ENCODE assay signal across 1 cellular context in the genomic region with DNA sequence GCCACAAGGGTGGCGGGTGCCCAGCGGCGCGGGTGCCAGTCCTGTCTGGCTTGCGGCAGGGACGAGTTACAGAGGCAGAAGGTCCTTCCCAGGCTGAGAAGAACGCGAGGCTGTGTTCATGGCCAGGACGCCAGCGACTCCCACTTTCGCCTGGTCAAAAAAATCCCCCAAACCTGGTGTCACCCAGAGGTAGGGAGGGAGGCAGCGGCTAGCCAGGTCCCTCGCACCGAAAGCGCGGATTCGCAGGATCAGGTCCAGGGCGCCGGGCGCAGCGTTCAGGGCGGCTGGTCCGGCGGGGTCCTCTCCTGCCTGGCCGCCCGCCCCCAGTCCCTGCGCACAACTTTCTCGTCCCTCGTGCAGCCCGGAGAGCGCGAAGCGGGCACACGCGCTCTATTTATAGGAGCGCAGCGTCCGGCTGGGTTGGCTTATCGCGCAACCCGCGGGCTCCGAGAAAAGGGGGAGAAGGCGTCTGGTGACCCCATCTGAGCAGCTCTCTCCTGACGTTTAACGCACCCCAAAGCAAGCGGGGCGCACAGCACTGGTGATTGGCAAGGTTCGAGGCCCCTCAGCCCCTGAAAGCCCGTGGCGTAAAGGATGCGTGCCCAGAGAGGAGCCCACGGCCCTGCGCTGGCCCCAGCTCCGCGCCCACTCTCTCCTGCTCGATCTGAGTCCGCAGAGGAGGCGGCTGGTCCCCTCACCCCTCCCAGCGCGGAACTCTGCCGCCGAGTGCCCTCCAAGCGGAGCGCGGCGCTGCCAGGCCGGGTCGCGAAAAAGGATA.
TF ChIP-seq lines count a peak whose summit lies in the region.

No MANE protein-coding gene starts in this region.

TF ChIP-seq in H1, 55 proteins besides CTCF, POLR2A, EP300 and RAD21:
- TF ChIP-seq, protein P1, sequence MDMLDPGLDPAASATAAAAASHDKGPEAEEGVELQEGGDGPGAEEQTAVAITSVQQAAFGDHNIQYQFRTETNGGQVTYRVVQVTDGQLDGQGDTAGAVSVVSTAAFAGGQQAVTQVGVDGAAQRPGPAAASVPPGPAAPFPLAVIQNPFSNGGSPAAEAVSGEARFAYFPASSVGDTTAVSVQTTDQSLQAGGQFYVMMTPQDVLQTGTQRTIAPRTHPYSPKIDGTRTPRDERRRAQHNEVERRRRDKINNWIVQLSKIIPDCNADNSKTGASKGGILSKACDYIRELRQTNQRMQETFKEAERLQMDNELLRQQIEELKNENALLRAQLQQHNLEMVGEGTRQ (IDR thresholded peaks at IDR 0.05; ENCODE audit: low read length), result no peak
- no peak for TF ChIP-seq CBX8 (IDR thresholded peaks at IDR 0.05; ENCODE audit: borderline replicate concordance, low read depth, low read length)
- TF ChIP-seq BCL11A (IDR thresholded peaks at IDR 0.05; ENCODE audit: low read depth in 2 of 2, low read length in 2 of 2), result no peak
- no peak for TF ChIP-seq TAF7 (optimal IDR thresholded peaks at IDR 0.05; ENCODE audit: borderline replicate concordance, low read depth, low read length)
- TF ChIP-seq EZH2 (IDR thresholded peaks at IDR 0.05; ENCODE audit: low read depth, low read length, severe bottlenecking), result peak; percentile 72
- TF ChIP-seq KDM4A (IDR thresholded peaks at IDR 0.05; ENCODE audit: low read depth, low read length, severe bottlenecking), result peak; percentile 85
- no peak for TF ChIP-seq CTBP2 (IDR thresholded peaks at IDR 0.05; ENCODE audit: borderline replicate concordance, insufficient read depth, insufficient read length, low read length)
- TF ChIP-seq, protein P2, sequence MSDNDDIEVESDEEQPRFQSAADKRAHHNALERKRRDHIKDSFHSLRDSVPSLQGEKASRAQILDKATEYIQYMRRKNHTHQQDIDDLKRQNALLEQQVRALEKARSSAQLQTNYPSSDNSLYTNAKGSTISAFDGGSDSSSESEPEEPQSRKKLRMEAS (IDR thresholded peaks at IDR 0.05), result peak; percentile 51; the same call in 1 of the 2 replicates
- peak; percentile 75 for TF ChIP-seq SUZ12 (IDR thresholded peaks at IDR 0.05; ENCODE audit: low read length)
- TF ChIP-seq, protein P3, sequence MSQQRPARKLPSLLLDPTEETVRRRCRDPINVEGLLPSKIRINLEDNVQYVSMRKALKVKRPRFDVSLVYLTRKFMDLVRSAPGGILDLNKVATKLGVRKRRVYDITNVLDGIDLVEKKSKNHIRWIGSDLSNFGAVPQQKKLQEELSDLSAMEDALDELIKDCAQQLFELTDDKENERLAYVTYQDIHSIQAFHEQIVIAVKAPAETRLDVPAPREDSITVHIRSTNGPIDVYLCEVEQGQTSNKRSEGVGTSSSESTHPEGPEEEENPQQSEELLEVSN (IDR thresholded peaks at IDR 0.05), result peak; percentile 55
- TF ChIP-seq RNF2 (IDR thresholded peaks at IDR 0.05; ENCODE audit: borderline replicate concordance, low read depth, low read length, missing control alignments, poor library complexity, severe bottlenecking), result peak; percentile 56
